16 cellular contexts compared by ENCODE assay signal in genomic region chr15:95761742-95762141, GRCh38.
A peak's percentile ranks its signal among the peaks of the same experiment; 100 is the strongest.
DNase-seq lines count a peak whose midpoint lies in the region; ATAC-seq and TF ChIP-seq lines count a peak whose summit lies in the region.
"Had no signal": no experiment of that assay in that cellular context is flagged by ENCODE, and none has a peak within 500 bp of the region (broad histone marks: within the 10 kb centered on the region; RNA-seq: fewer than 3 reads in every experiment).

No MANE protein-coding gene starts in this region.

- H3K9me3 ChIP-seq in right atrium auricular region (no peaks in the 10 kb centered on the region), neuron (ENCODE audit: low read length) (no peaks in the 10 kb centered on the region), left lung (no peaks in the 10 kb centered on the region)

- no peak for DNase-seq in left ventricle myocardium superior
- no peak for DNase-seq in Right ventricle myocardium inferior (ENCODE audit: missing footprints)
- DNase-seq in right atrium auricular region (ENCODE audit: low spot score), result no peak
- DNase-seq in erythroblast (lab: John Stamatoyannopoulos, UW), result no peak
- no peak for DNase-seq in left lung
- DNase-seq: HFFc6, NCI-H1436, NCI-H2029, NCI-H510A, SHP77 had no signal

- H3K27me3 ChIP-seq in right atrium auricular region, result no peaks in the 10 kb centered on the region
- H3K27me3 ChIP-seq in neuron (ENCODE audit: insufficient read depth, low read length), result no peaks in the 10 kb centered on the region
- H3K27me3 ChIP-seq in left lung, result no peaks in the 10 kb centered on the region

- ATAC-seq in left ventricle myocardium superior, result peak; percentile 18
- ATAC-seq in Right ventricle myocardium inferior, result no peak
- no peak for ATAC-seq in HG02885 (IDR thresholded peaks at IDR 0.05; ENCODE audit: poor library complexity, unreplicated experiment)
- ATAC-seq in left lung, result no peak
- ATAC-seq in HG02973 (IDR thresholded peaks at IDR 0.05; ENCODE audit: unreplicated experiment), result no peak
- ATAC-seq: Panc1 had no signal

- intact Hi-C loops in left ventricle myocardium superior (cut with micrococcal nuclease), result no loop called here
- intact Hi-C loops in Right ventricle myocardium inferior (cut with DNase I), result no loop called here
- intact Hi-C loops in left lung (cut with DNase I), result no loop called here

- no peak for TF ChIP-seq POLR2A in erythroblast (IDR thresholded peaks at IDR 0.05; ENCODE audit: low read length)

- H3K4me3 ChIP-seq in right atrium auricular region (no peak overlapping the region), neuron (ENCODE audit: low read length) (peak overlapping the region; percentile 39), left lung (no peak overlapping the region)

- H3K27ac ChIP-seq in right atrium auricular region (peak overlapping the region; percentile 37 to 63), left lung (no peak overlapping the region)
- H3K27ac ChIP-seq: C4-2B, KMS-11 had no signal

- no peak overlapping the region for H2AFZ ChIP-seq in neuron (ENCODE audit: low read depth, low read length)

- TF ChIP-seq CTCF in right atrium auricular region (IDR thresholded peaks at IDR 0.05) (no peak), left lung (IDR thresholded peaks at IDR 0.05) (no peak)

- H3K4me1 ChIP-seq in right atrium auricular region, result peaks cover 0 to 6% of the 10 kb centered on the region in 2 donors
- peaks cover 32% of the 10 kb centered on the region for H3K4me1 ChIP-seq in neuron (ENCODE audit: insufficient read depth, low read length)
- no peaks in the 10 kb centered on the region for H3K4me1 ChIP-seq in left lung

- H3K36me3 ChIP-seq in right atrium auricular region (no peaks in the 10 kb centered on the region), neuron (ENCODE audit: insufficient read depth, low read length) (no peaks in the 10 kb centered on the region), left lung (no peaks in the 10 kb centered on the region)

Comparison
In these comparisons a context has a peak if more than half of its experiments do, and no peak if none do; other contexts are left out.
1. H3K27ac ChIP-seq: peak in right atrium auricular region (2 of 2); none in left lung (0 of 2).